In genomic region chr13:67642638-67643037, GRCh38 we compare ENCODE assay signal across 17 cellular contexts.
"Had no signal": no experiment of that assay in that cellular context is flagged by ENCODE, and none has a peak within 500 bp of the region (broad histone marks: within the 10 kb centered on the region; RNA-seq: fewer than 3 reads in every experiment).

No MANE protein-coding gene starts in this region.

- DNase-seq: activated CD4-positive, alpha-beta T cell treated with anti-CD3 and anti-CD28 coated beads for 1 hour; activated gamma-delta T cell; colonic mucosa; erythroblast; foreskin melanocyte; lower lobe of right lung; pancreas; right lobe of liver; stimulated activated CD4-positive, alpha-beta T cell treated with anti-CD3 and anti-CD28 coated beads, Interleukin-4, amount 100 ng/mL, for 1 hour; stomach; T-helper 9 cell had no signal

- H3K4me1 ChIP-seq: ascending aorta, colonic mucosa, lower lobe of right lung, pancreas, right lobe of liver, stomach had no signal

- H3K4me3 ChIP-seq: ascending aorta, colonic mucosa, lower lobe of right lung, pancreas, right lobe of liver, smooth muscle cell, stomach had no signal

- H3K27me3 ChIP-seq: ascending aorta, colonic mucosa, neutrophil, pancreas, right lobe of liver, stomach had no signal

- ATAC-seq: lower lobe of right lung; natural killer cell treated with Interleukin-12 subunit alpha and Interleukin-12 subunit beta and Interleukin-15 and Interleukin-18, amount 100 ng/mL, for 72 hours; right lobe of liver; stimulated activated effector memory CD8-positive, alpha-beta T cell treated with anti-CD3 and anti-CD28 coated beads, Interleukin-12 subunit alpha, Interleukin-12 subunit beta, amount 100 ng/mL, for 72 hours had no signal

- H3K27ac ChIP-seq: ascending aorta, colonic mucosa, lower lobe of right lung, neutrophil, pancreas, right lobe of liver, stomach, VCaP had no signal

- H3K9me3 ChIP-seq: ascending aorta, colonic mucosa, lower lobe of right lung, neutrophil, pancreas, right lobe of liver had no signal

- H3K36me3 ChIP-seq: ascending aorta, colonic mucosa, lower lobe of right lung, neutrophil, pancreas, right lobe of liver, stomach had no signal
